Comparison of ENCODE assay signal across 22 cellular contexts in the genomic region with DNA sequence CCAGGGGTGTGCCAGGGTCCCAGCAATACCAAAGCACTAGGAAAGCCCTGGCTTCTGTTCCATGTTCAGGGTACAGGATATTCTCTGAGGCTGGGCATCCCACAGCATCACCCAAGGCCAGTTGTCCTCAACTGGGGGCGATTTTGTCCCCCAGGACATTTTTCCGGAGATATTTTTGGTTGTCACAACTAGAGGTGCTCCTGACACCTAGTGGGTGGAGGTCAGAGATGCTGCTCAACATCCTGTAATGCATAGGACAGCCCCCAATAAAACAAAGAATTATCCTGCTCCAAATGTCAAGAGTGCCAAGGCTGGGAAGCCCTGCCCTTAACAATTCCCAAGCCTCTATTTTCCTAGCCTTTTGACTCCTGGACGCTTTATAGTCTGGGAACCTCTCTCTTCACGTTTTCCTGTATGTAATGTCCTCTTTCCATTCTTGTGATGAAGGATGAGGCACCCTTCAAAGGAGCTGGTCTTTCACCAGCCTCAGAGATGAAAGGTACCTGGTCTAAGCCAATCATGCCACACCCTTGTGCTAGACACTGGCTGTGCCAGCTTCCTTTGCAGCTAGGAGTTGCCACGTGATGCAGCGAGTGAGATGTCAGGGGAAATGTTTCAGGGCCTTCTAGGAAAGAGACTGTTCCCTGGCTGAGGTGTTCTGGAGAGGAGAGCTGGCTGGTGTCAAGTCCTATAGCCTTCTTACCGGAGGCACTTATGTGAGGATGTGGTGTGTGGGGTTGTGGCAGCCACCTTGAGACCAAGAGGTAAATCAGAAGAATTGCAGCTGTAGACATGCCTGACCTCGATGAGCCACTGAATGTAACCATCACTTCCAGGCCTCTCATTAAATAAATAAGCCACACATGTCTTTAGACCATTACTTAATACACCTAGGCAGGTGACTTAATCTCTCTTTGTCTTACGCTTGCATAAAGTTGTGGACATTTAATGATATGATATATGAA. TPM values are rescaled to one million over a fixed set of nuclear protein-coding genes. Genes with fewer than 3 reads are reported as not detected.
"Had no signal": no experiment of that assay in that cellular context is flagged by ENCODE, and none has a peak within 500 bp of the region (broad histone marks: within the 10 kb centered on the region; RNA-seq: fewer than 3 reads in every experiment).

No MANE protein-coding gene starts in this region.

- H3K4me3 Mint-ChIP-seq: activated B cell treated with CpG ODN at 0.5 μM for 24 hours; activated naive CD8-positive, alpha-beta T cell; central memory CD8-positive, alpha-beta T cell; effector memory CD8-positive, alpha-beta T cell; natural killer cell had no signal

- H3K9me3 ChIP-seq: ovary, psoas muscle, thyroid gland, upper lobe of right lung had no signal

- H3K36me3 ChIP-seq: breast epithelium, heart left ventricle, ovary, right atrium auricular region, thyroid gland, upper lobe of right lung had no signal

- H3K9me3 Mint-ChIP-seq: central memory CD8-positive, alpha-beta T cell; effector memory CD8-positive, alpha-beta T cell; natural killer cell had no signal

- H3K4me1 Mint-ChIP-seq: activated B cell treated with CpG ODN at 0.5 μM for 24 hours; central memory CD8-positive, alpha-beta T cell; natural killer cell had no signal

- H3K27me3 ChIP-seq: ovary, right atrium auricular region, thyroid gland had no signal

- H3K27ac ChIP-seq: breast epithelium, heart left ventricle, ovary, psoas muscle, right atrium auricular region, thyroid gland, upper lobe of right lung had no signal

- H3K4me3 ChIP-seq: breast epithelium, heart left ventricle, ovary, psoas muscle, right atrium auricular region, thyroid gland, upper lobe of right lung had no signal

- H3K27ac Mint-ChIP-seq: activated B cell treated with CpG ODN at 0.5 μM for 24 hours; activated naive CD8-positive, alpha-beta T cell; effector memory CD8-positive, alpha-beta T cell; natural killer cell had no signal

- H3K36me3 Mint-ChIP-seq: activated naive CD8-positive, alpha-beta T cell; natural killer cell had no signal

- ATAC-seq: effector memory CD8-positive, alpha-beta T cell; heart left ventricle; left cardiac atrium; natural killer cell; psoas muscle; stimulated activated naive CD8-positive, alpha-beta T cell treated with anti-CD3 and anti-CD28 coated beads, Interleukin-15, Interleukin-2, amounts not matched to agents 100 U/mL and 50 U/mL, for 24 hours; upper lobe of right lung had no signal

- H3K4me1 ChIP-seq: breast epithelium, heart left ventricle, psoas muscle, right atrium auricular region, thyroid gland, upper lobe of right lung had no signal

- DNase-seq: activated B cell treated with CpG ODN at 0.5 μM for 24 hours; activated CD4-positive, alpha-beta T cell treated with anti-CD3 and anti-CD28 coated beads for 4 hours; activated CD4-positive, alpha-beta T cell treated with anti-CD3 and anti-CD28 coated beads, Interleukin-2, amount 50 U/mL, for 48 hours; activated gamma-delta T cell treated with Interleukin-2 at 50 U/mL for 16 hours; activated T-cell treated with anti-CD3 and anti-CD28 coated beads for 4 hours; effector memory CD8-positive, alpha-beta T cell; heart left ventricle; left cardiac atrium; midbrain; natural killer cell; ovary; psoas muscle; stimulated activated CD4-positive, alpha-beta T cell treated with anti-CD3 and anti-CD28 coated beads, Interleukin-4, amount 100 ng/mL, for 4 hours; stimulated activated naive CD8-positive, alpha-beta T cell treated with anti-CD3 and anti-CD28 coated beads, Interleukin-15, Interleukin-2, amounts not matched to agents 100 U/mL and 50 U/mL, for 24 hours; substantia nigra; T-helper 9 cell; thyroid gland; upper lobe of right lung had no signal

RNA-seq across cellular contexts. Expression of a gene that starts 23.4 kb away (rescaled TPM):
- total RNA-seq: natural killer cell, psoas muscle, upper lobe of right lung had no signal
